Comparison of ENCODE assay signal across 1 cellular context in genomic region chr11:131694526-131695424, GRCh38.
TF ChIP-seq lines count a peak whose summit lies in the region.

No MANE protein-coding gene starts in this region.

TF ChIP-seq in GM23338, 12 proteins besides CTCF, POLR2A, EP300 and RAD21 (continued from another document):
- no peak for TF ChIP-seq REST (IDR thresholded peaks at IDR 0.05; ENCODE audit: unreplicated experiment)
- no peak for TF ChIP-seq EZH2phosphoT487 (IDR thresholded peaks at IDR 0.05; ENCODE audit: unreplicated experiment)
- no peak for TF ChIP-seq NANOG (IDR thresholded peaks at IDR 0.05; ENCODE audit: borderline replicate concordance)
- TF ChIP-seq STAT1 (IDR thresholded peaks at IDR 0.05; ENCODE audit: unreplicated experiment): no peak
- TF ChIP-seq CREB1 (CRISPR knock-in tag; IDR thresholded peaks at IDR 0.05; ENCODE audit: low read depth): no peak
- no peak for TF ChIP-seq ZNF114 (CRISPR knock-in tag; IDR thresholded peaks at IDR 0.05)
